Comparison of ENCODE assay signal across 13 cellular contexts in genomic region chr2:86201951-86202692, GRCh38. TPM values are rescaled to one million over a fixed set of nuclear protein-coding genes. Genes with fewer than 3 reads are reported as not detected.
A peak's percentile ranks its signal among the peaks of the same experiment; 100 is the strongest.
DNase-seq lines count a peak whose midpoint lies in the region; ATAC-seq and TF ChIP-seq lines count a peak whose summit lies in the region.
"Had no signal": no experiment of that assay in that cellular context is flagged by ENCODE, and none has a peak within 500 bp of the region (broad histone marks: within the 10 kb centered on the region; RNA-seq: fewer than 3 reads in every experiment).

No MANE protein-coding gene starts in this region.

- H3K4me3 ChIP-seq in cardiac muscle cell (no peak overlapping the region), right cardiac atrium (ENCODE audit: low read length) (no peak overlapping the region)
- H3K4me3 ChIP-seq: BLaER1, uterus had no signal

- intact Hi-C loops in right cardiac atrium (cut with DNase I) = no loop called here

- H3K27me3 Mint-ChIP-seq in glutamatergic neuron (ENCODE audit: unreplicated experiment) = peaks cover 3% of the 10 kb centered on the region
- H3K27me3 Mint-ChIP-seq: dendritic cell treated with granulocyte-macrophage colony-stimulating factor and Interleukin-4, amounts not matched to agents 40 ng/mL and 50 ng/mL, for 4 days had no signal

- DNase-seq in cardiac muscle cell (ENCODE audit: low read depth in 1 of 2, low spot score in 1 of 2) (peak in 1 of 2 donors; percentile 32), right cardiac atrium (no peak), glutamatergic neuron (no peak), NK-92 (lab: John Stamatoyannopoulos, UW; ENCODE audit: unreplicated experiment) (no peak), NCI-H1417 treated with DMSO at 0.1 percent for 48 hours (lab: John Stamatoyannopoulos, UW) (no peak)
- DNase-seq: activated T-cell treated with anti-CD3 and anti-CD28 coated beads, Interleukin-2, amount 50 U/mL, for 1 hour; NCI-H2171 treated with DMSO at 0.1 percent for 48 hours; uterus had no signal

- no peak for TF ChIP-seq CTCF in cardiac muscle cell (IDR thresholded peaks at IDR 0.05; ENCODE audit: low read depth, low read length)
- TF ChIP-seq CTCF in VCaP (conservative IDR thresholded peaks at IDR 0.05) = peak; percentile 59
- no peak for TF ChIP-seq CTCF in glutamatergic neuron (IDR thresholded peaks at IDR 0.05; ENCODE audit: partially characterized antibody, unreplicated experiment)

- peaks cover 9% of the 10 kb centered on the region for H3K36me3 ChIP-seq in cardiac muscle cell
- H3K36me3 ChIP-seq: uterus had no signal

- peak overlapping the region; percentile 75 for H3K27ac Mint-ChIP-seq in glutamatergic neuron (ENCODE audit: unreplicated experiment)
- H3K27ac Mint-ChIP-seq: dendritic cell treated with granulocyte-macrophage colony-stimulating factor and Interleukin-4, amounts not matched to agents 40 ng/mL and 50 ng/mL, for 4 days had no signal

- peaks cover 12% of the 10 kb centered on the region for H3K4me1 Mint-ChIP-seq in glutamatergic neuron (ENCODE audit: low read depth, unreplicated experiment)

- no peak for ATAC-seq in right cardiac atrium
- no peak for ATAC-seq in HG02678 (IDR thresholded peaks at IDR 0.05; ENCODE audit: unreplicated experiment)

- H3K27ac ChIP-seq in cardiac muscle cell (peak overlapping the region; percentile 15), right cardiac atrium (ENCODE audit: low read length) (no peak overlapping the region), VCaP (no peak overlapping the region), temporal lobe (ENCODE audit: low read depth, low read length) (peak overlapping the region; percentile 57)
- H3K27ac ChIP-seq: BLaER1, uterus had no signal

- H3K9me3 ChIP-seq in cardiac muscle cell (ENCODE audit: low read depth) (no peaks in the 10 kb centered on the region), right cardiac atrium (ENCODE audit: control insufficient read depth, low read length) (no peaks in the 10 kb centered on the region)
- H3K9me3 ChIP-seq: BLaER1, uterus had no signal

- WGBS in right cardiac atrium = 52% methylated on average over 6 of the region's 6 CpGs

- H3K4me3 Mint-ChIP-seq in glutamatergic neuron (ENCODE audit: unreplicated experiment) = peak overlapping the region; percentile 45
- H3K4me3 Mint-ChIP-seq: dendritic cell treated with granulocyte-macrophage colony-stimulating factor and Interleukin-4, amounts not matched to agents 40 ng/mL and 50 ng/mL, for 4 days had no signal

- H3K27me3 ChIP-seq in cardiac muscle cell (no peaks in the 10 kb centered on the region), right cardiac atrium (ENCODE audit: control insufficient read depth, insufficient read depth) (no peaks in the 10 kb centered on the region)
- H3K27me3 ChIP-seq: BLaER1, uterus had no signal

- H3K36me3 Mint-ChIP-seq in glutamatergic neuron (ENCODE audit: unreplicated experiment) = no peaks in the 10 kb centered on the region

- H3K4me1 ChIP-seq in cardiac muscle cell (ENCODE audit: low read depth) = no peaks in the 10 kb centered on the region
- no peaks in the 10 kb centered on the region for H3K4me1 ChIP-seq in right cardiac atrium (ENCODE audit: control insufficient read depth, insufficient read depth, low read length)
- H3K4me1 ChIP-seq: uterus had no signal

- H3K9me3 Mint-ChIP-seq in glutamatergic neuron (ENCODE audit: unreplicated experiment) = peaks cover 7% of the 10 kb centered on the region
- H3K9me3 Mint-ChIP-seq: dendritic cell treated with granulocyte-macrophage colony-stimulating factor and Interleukin-4, amounts not matched to agents 40 ng/mL and 50 ng/mL, for 4 days had no signal

RNA-seq across cellular contexts. Expression of gene MRPL35, which starts 2.9 kb away (rescaled TPM):
- total RNA-seq in cardiac muscle cell = 22.1 and 22.6 TPM in 2 replicates
- 24.4 and 30.2 TPM in 2 replicates for polyA plus RNA-seq in cardiac muscle cell
- total RNA-seq in right cardiac atrium = 10 to 100 TPM; 53.7 to 78.6 (median 63.5) TPM
- 48.5 TPM for polyA plus RNA-seq in right cardiac atrium
- 32.3 TPM for total RNA-seq in glutamatergic neuron (ENCODE audit: unreplicated experiment)
- total RNA-seq in temporal lobe = 36.6 TPM

RNA-seq across cellular contexts. Expression of gene IMMT, which starts 6.9 kb away (rescaled TPM):
- total RNA-seq in cardiac muscle cell (107 and 112 TPM in 2 replicates), right cardiac atrium (100 to 1,000 TPM; 188 to 204 (median 201) TPM), glutamatergic neuron (ENCODE audit: unreplicated experiment) (124 TPM), temporal lobe (41.3 TPM)
- polyA plus RNA-seq in cardiac muscle cell (188 and 196 TPM in 2 replicates), right cardiac atrium (132 TPM)

Comparison
In these comparisons a context has a peak if more than half of its experiments do, and no peak if none do; other contexts are left out.
1. H3K27ac ChIP-seq: peak in cardiac muscle cell (single experiment) and temporal lobe (single experiment); none in right cardiac atrium (single experiment) and VCaP (single experiment).